ENCODE assay signal across 9 cellular contexts in the genomic region with DNA sequence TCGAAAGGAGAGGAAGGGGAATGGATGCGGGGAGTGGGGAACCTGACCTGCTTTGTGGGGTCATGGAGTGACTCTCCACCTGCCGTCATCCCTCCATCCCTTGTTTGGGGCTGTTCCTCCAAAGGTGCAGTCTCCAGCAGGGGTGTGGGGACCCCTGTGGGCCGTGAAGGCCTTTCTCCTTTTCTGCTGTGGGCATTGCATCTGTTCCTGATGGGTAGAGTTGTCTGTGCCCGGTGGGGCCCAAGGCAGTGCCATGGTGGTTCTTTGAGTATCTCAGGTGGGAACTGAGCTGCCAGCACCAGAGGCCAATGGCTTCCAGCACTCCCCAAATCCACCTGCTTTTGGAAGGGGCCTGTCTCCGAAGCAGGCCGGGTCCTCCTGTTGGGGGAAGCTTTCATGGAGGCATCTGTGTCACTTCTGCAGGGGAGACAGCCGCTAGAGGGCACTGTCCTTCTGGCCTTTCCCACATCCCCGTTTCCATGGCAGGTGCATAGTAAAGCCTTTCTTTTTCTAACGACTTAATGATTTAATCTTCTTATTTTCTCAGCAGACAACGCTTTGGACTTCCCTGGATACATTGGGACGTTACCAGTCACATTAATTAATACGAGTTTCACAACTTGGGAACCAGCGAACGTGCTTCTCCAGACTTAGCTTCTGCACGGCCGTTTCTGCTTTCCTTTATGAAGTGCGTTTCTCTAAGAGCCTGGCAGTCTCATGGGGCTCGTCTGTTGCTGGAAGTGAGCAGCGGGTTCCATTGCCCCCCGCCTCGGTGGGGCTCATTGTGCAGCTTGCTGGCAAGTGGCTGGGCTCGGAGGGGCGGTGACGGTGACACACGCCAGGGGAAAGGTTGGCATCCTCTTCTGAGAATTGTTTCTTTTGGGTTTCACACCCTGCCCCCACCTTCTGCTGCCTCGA. TPM values are rescaled to one million over a fixed set of nuclear protein-coding genes. Genes with fewer than 3 reads are reported as not detected.
DNase-seq lines count a peak whose midpoint lies in the region; ATAC-seq and TF ChIP-seq lines count a peak whose summit lies in the region.
"Had no signal": no experiment of that assay in that cellular context is flagged by ENCODE, and none has a peak within 500 bp of the region (broad histone marks: within the 10 kb centered on the region; RNA-seq: fewer than 3 reads in every experiment).

No MANE protein-coding gene starts in this region.

- no peak overlapping the region for H3K27ac Mint-ChIP-seq in activated naive CD4-positive, alpha-beta T cell treated with anti-CD3 and anti-CD28 coated beads for 36 hours
- H3K27ac Mint-ChIP-seq: activated naive CD4-positive, alpha-beta T cell treated with anti-CD3 and anti-CD28 coated beads, Interleukin-2, amount 50 U/mL, for 24 hours had no signal

- H3K27me3 Mint-ChIP-seq in activated naive CD4-positive, alpha-beta T cell treated with anti-CD3 and anti-CD28 coated beads for 36 hours (ENCODE audit: low read depth), result no peaks in the 10 kb centered on the region
- H3K27me3 Mint-ChIP-seq: activated naive CD4-positive, alpha-beta T cell treated with anti-CD3 and anti-CD28 coated beads, Interleukin-2, amount 50 U/mL, for 24 hours had no signal

- 46 to 48% (median 48%) methylated on average over 27 of the region's 27 CpGs for WGBS in ovary, 3 donors

- intact Hi-C loops in activated naive CD4-positive, alpha-beta T cell treated with anti-CD3 and anti-CD28 coated beads for 36 hours (cut with micrococcal nuclease), result loop anchor here (2.0 to 5.0 kb wide), 2 partner anchors 491 to 546 kb away; no protein-coding TSS in a partner anchor
- intact Hi-C loops in ovary (cut with DNase I) (loop anchor here in 2 of 4 donors (5.0 to 10.0 kb wide), 2 partner anchors 544 to 546 kb away; no protein-coding TSS in a partner anchor), tibial artery (cut with DNase I; ENCODE audit: low total_unique reads) (no loop called here)

- H3K27me3 ChIP-seq in ovary, result no peaks in the 10 kb centered on the region
- H3K27me3 ChIP-seq in tibial artery, result peaks cover 0 to 4% of the 10 kb centered on the region in 2 donors

- H3K36me3 Mint-ChIP-seq in activated naive CD4-positive, alpha-beta T cell treated with anti-CD3 and anti-CD28 coated beads for 36 hours (ENCODE audit: low read depth), result no peaks in the 10 kb centered on the region
- H3K36me3 Mint-ChIP-seq: activated naive CD4-positive, alpha-beta T cell treated with anti-CD3 and anti-CD28 coated beads, Interleukin-2, amount 50 U/mL, for 24 hours had no signal

- H3K36me3 ChIP-seq in ovary, result no peaks in the 10 kb centered on the region
- H3K36me3 ChIP-seq in tibial artery, result no peaks in the 10 kb centered on the region

- H3K4me3 ChIP-seq in LNCaP clone FGC (ENCODE audit: low read depth, low read length), result no peak overlapping the region
- H3K4me3 ChIP-seq in ovary, result no peak overlapping the region
- peak overlapping the region in 1 of 2 donors; percentile 8 for H3K4me3 ChIP-seq in tibial artery

- no peak for TF ChIP-seq POLR2A in ovary (IDR thresholded peaks at IDR 0.05)

- DNase-seq in DMS153 treated with DMSO at 0.1 percent for 48 hours (lab: John Stamatoyannopoulos, UW; ENCODE audit: unreplicated experiment), result peak; percentile 59
- DNase-seq in LNCaP clone FGC (ENCODE audit: low read depth), result no peak
- peak; percentile 68 for DNase-seq in SK-N-DZ (ENCODE audit: low spot score)
- peak; percentile 82 for DNase-seq in activated naive CD4-positive, alpha-beta T cell treated with anti-CD3 and anti-CD28 coated beads for 36 hours
- DNase-seq in glomerular visceral epithelial cell (ENCODE audit: extremely low spot score), result peak; percentile 58
- DNase-seq in ovary, result peak; percentile 77 to 86 (median 83)
- peak; percentile 73 to 77 for DNase-seq in tibial artery

- H3K9me3 ChIP-seq in ovary (no peaks in the 10 kb centered on the region), tibial artery (no peaks in the 10 kb centered on the region)

- no peak overlapping the region for H3K4me3 Mint-ChIP-seq in activated naive CD4-positive, alpha-beta T cell treated with anti-CD3 and anti-CD28 coated beads for 36 hours
- H3K4me3 Mint-ChIP-seq: activated naive CD4-positive, alpha-beta T cell treated with anti-CD3 and anti-CD28 coated beads, Interleukin-2, amount 50 U/mL, for 24 hours had no signal

- peaks cover 3% of the 10 kb centered on the region for H3K9me3 Mint-ChIP-seq in activated naive CD4-positive, alpha-beta T cell treated with anti-CD3 and anti-CD28 coated beads for 36 hours
- H3K9me3 Mint-ChIP-seq: activated naive CD4-positive, alpha-beta T cell treated with anti-CD3 and anti-CD28 coated beads, Interleukin-2, amount 50 U/mL, for 24 hours had no signal

- H3K4me1 ChIP-seq in ovary (ENCODE audit: insufficient read depth) (peaks cover 9% of the 10 kb centered on the region), tibial artery (peaks cover 0 to 7% (median 3%) of the 10 kb centered on the region in 4 donors)

- CTCF ChIA-PET in activated naive CD4-positive, alpha-beta T cell treated with anti-CD3 and anti-CD28 coated beads for 36 hours (lab: Charles Lee), result interaction anchor here (0.8 to 5.8 kb wide), 9 partner anchors 12 to 546 kb away, joined by 3 to 36 read pairs (median 4); no protein-coding TSS in a partner anchor

- no peak for TF ChIP-seq EP300 in ovary (IDR thresholded peaks at IDR 0.05)

- no peaks in the 10 kb centered on the region for H3K4me1 Mint-ChIP-seq in activated naive CD4-positive, alpha-beta T cell treated with anti-CD3 and anti-CD28 coated beads for 36 hours (ENCODE audit: low read depth)
- H3K4me1 Mint-ChIP-seq: activated naive CD4-positive, alpha-beta T cell treated with anti-CD3 and anti-CD28 coated beads, Interleukin-2, amount 50 U/mL, for 24 hours had no signal

- H3K27ac ChIP-seq in ovary (no peak overlapping the region), tibial artery (no peak overlapping the region)

- ATAC-seq in HG02885 (IDR thresholded peaks at IDR 0.05; ENCODE audit: poor library complexity, unreplicated experiment), result no peak

- TF ChIP-seq CTCF in LNCaP clone FGC (IDR thresholded peaks at IDR 0.05; ENCODE audit: control insufficient read depth, extremely low read depth, insufficient read depth), result peak; percentile 83
- TF ChIP-seq CTCF in ovary (IDR thresholded peaks at IDR 0.05), result peak; percentile 64 to 68 (median 66)
- TF ChIP-seq CTCF in tibial artery (IDR thresholded peaks at IDR 0.05), result peak; percentile 76 to 83

RNA-seq across cellular contexts. Expression of gene PARVB, which starts 57.1 kb away (rescaled TPM):
- polyA plus RNA-seq in SK-N-DZ (2014; cell fraction: cytosol; rRNA removed), result 0.10 TPM in 2 replicates
- polyA plus RNA-seq in SK-N-DZ (2014; cell fraction: nucleus; rRNA removed), result 1.1 TPM in 1 of 2 replicates, not detected in the other
- 10 to 100 TPM; 37.2 to 37.6 TPM for total RNA-seq in activated naive CD4-positive, alpha-beta T cell treated with anti-CD3 and anti-CD28 coated beads for 36 hours
- total RNA-seq in ovary, result 10 to 100 TPM; 12.3 to 62.9 (median 40.0) TPM
- 10 to 100 TPM; 23.0 to 29.6 TPM for polyA plus RNA-seq in ovary
